ENCODE assay signal across 8 cellular contexts in the genomic region with DNA sequence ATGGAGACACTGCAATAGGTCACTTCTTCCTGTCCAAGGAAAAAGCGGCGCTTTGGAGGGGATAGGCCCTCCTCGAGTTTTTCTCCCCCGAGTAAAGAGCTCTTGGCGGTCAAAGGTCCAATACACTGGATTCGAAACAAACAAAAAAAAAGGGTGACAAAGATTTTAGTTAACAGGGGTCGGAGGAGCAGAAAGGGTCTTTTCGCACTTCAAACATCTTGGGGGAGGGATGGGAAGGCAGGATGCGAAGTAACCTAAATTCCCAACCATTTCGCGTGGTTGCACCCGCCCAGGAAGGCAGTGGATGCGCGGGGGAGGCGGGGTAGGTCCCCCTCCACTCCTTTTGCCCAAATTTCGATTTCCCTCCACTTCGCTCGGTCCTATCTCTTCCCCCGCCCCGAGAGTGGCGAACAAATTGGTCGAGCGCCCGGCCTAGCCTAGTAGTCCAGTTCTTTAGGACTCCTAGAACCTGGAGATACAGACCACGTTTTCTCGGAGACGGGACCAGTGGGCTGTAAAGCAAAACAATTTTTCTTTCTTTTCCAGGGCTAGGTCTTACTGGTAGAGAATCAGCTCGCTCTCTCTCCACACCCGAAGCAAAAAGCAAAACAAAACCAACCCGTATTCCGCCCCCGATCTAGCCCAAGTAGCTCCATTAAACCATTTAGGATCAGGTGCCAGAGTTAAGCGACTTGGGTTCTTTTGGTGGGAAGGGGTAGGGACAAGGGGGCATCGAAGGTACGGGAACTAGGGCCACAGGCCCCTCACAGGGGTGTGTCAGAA. TPM values are rescaled to one million over a fixed set of nuclear protein-coding genes. Genes with fewer than 3 reads are reported as not detected.
DNase-seq lines count a peak whose midpoint lies in the region; ATAC-seq, FAIRE-seq and TF ChIP-seq lines count a peak whose summit lies in the region.

No MANE protein-coding gene starts in this region.

- no peaks in the 10 kb centered on the region for H3K36me3 ChIP-seq in H7 (replicated peaks; ENCODE audit: control insufficient read depth, insufficient read depth, low read length)
- H3K36me3 ChIP-seq in RWPE2 (ENCODE audit: low read depth) = no peaks in the 10 kb centered on the region
- H3K36me3 ChIP-seq in bronchial epithelial cell (ENCODE audit: control insufficient read depth, insufficient read depth, low read length) = no peaks in the 10 kb centered on the region

- ATAC-seq in RWPE2 (ENCODE audit: low read depth) (no peak), HG02678 (IDR thresholded peaks at IDR 0.05; ENCODE audit: unreplicated experiment) (no peak), GM21390 (IDR thresholded peaks at IDR 0.05; ENCODE audit: unreplicated experiment) (no peak)

- H3K4me1 ChIP-seq in RWPE2 (ENCODE audit: insufficient read depth, poor library complexity, severe bottlenecking) = peaks cover 11% of the 10 kb centered on the region

- H3K27me3 ChIP-seq in H7 (ENCODE audit: control insufficient read depth, insufficient read depth, low read length) (no peaks in the 10 kb centered on the region), RWPE2 (ENCODE audit: insufficient read depth, poor library complexity, severe bottlenecking) (no peaks in the 10 kb centered on the region), bronchial epithelial cell (ENCODE audit: control insufficient read depth, insufficient read depth, low read length) (no peaks in the 10 kb centered on the region)

- no peak for TF ChIP-seq CTCF in RWPE2 (IDR thresholded peaks at IDR 0.05; ENCODE audit: poor library complexity, severe bottlenecking)
- no peak for TF ChIP-seq CTCF in bronchial epithelial cell (IDR thresholded peaks at IDR 0.05; ENCODE audit: insufficient read depth, low read length, severe bottlenecking)

- H3K9me3 ChIP-seq in RWPE2 (ENCODE audit: severe bottlenecking) = no peaks in the 10 kb centered on the region

- no peak for FAIRE-seq in bronchial epithelial cell (lab: Jason Lieb, UNC)

- peak overlapping the region; percentile 87 for H3K4me3 ChIP-seq in H7 (ENCODE audit: insufficient read depth, low read depth, low read length)
- peak overlapping the region; percentile 63 for H3K4me3 ChIP-seq in RWPE2 (ENCODE audit: severe bottlenecking)
- H3K4me3 ChIP-seq in bronchial epithelial cell (ENCODE audit: low read depth, low read length) = peak overlapping the region; percentile 55
- peak overlapping the region; percentile 45 to 70 (median 60) for H3K4me3 ChIP-seq in skin epidermis

- H3K27ac ChIP-seq in RWPE2 (ENCODE audit: poor library complexity, severe bottlenecking) (peak overlapping the region; percentile 91), skin epidermis (peak overlapping the region; percentile 71 to 99 (median 93))

- DNase-seq in C1 segment of cervical spinal cord (lab: John Stamatoyannopoulos, UW) (peak in 13 of 14 donors; percentile 4 to 57 (median 32)), H7 (peak; percentile 65), RWPE2 (ENCODE audit: low spot score) (no peak), bronchial epithelial cell (ENCODE audit: low read depth) (no peak), islet precursor cell (peak; percentile 52)

RNA-seq across cellular contexts. Expression of gene STAG2, which starts 2.0 kb away (rescaled TPM):
- 123 and 185 TPM in 2 replicates for total RNA-seq in H7 (2014; rRNA removed; shearing (Covaris generic))
- 90.8 and 95.1 TPM in 2 replicates for total RNA-seq in bronchial epithelial cell

Comparison
In these comparisons a context has a peak if more than half of its experiments do, and no peak if none do; other contexts are left out.
1. DNase-seq: peak in C1 segment of cervical spinal cord (13 of 14), H7 (single experiment) and islet precursor cell (single experiment); none in RWPE2 (single experiment) and bronchial epithelial cell (single experiment).
2. Peak in every context shown above with its lines, with median percentiles within 50 percentile points of each other: H3K4me3 ChIP-seq.